In genomic region chr1:28601696-28602095, GRCh38 we compare ENCODE assay signal across 10 cellular contexts. TPM values are rescaled to one million over a fixed set of nuclear protein-coding genes. Genes with fewer than 3 reads are reported as not detected.
A peak's percentile ranks its signal among the peaks of the same experiment; 100 is the strongest.
DNase-seq lines count a peak whose midpoint lies in the region; ATAC-seq and TF ChIP-seq lines count a peak whose summit lies in the region.
"Had no signal": no experiment of that assay in that cellular context is flagged by ENCODE, and none has a peak within 500 bp of the region (broad histone marks: within the 10 kb centered on the region; RNA-seq: fewer than 3 reads in every experiment).

No MANE protein-coding gene starts in this region.

- WGBS in prostate gland, result 67% methylated on average over 3 of the region's 3 CpGs

- intact Hi-C loops in prostate gland (cut with DNase I), result loop anchor here (2.0 to 10.0 kb wide), 4 partner anchors 83 to 347 kb away; partner anchors contain the start of gene SESN2

- H3K36me3 ChIP-seq in prostate gland, result peaks cover 0 to 4% of the 10 kb centered on the region in 2 donors

- peak; percentile 24 for DNase-seq in stimulated activated CD4-positive, alpha-beta T cell treated with anti-CD3 and anti-CD28 coated beads, Interleukin-15, amount 100 ng/mL, for 24 hours
- no peak for DNase-seq in stimulated activated CD4-positive, alpha-beta T cell treated with anti-CD3 and anti-CD28 coated beads, Interleukin-2, amount 100 ng/mL, for 24 hours
- peak; percentile 63 for DNase-seq in SW480 (ENCODE audit: low spot score)
- DNase-seq in fibroblast of villous mesenchyme (ENCODE audit: low read depth), result peak; percentile 86
- DNase-seq in ecto neural progenitor cell (ENCODE audit: low spot score), result no peak
- DNase-seq in prostate gland (ENCODE audit: low spot score), result no peak
- DNase-seq: NCI-H526 had no signal

- H3K4me3 ChIP-seq in fibroblast of villous mesenchyme (ENCODE audit: low read depth, low read length) (no peak overlapping the region), prostate gland (no peak overlapping the region)

- H3K4me1 ChIP-seq in prostate gland (replicated peaks), result no peaks in the 10 kb centered on the region

- TF ChIP-seq CTCF in fibroblast of villous mesenchyme (IDR thresholded peaks at IDR 0.05; ENCODE audit: insufficient read depth, low read depth, low read length) (no peak), prostate gland (IDR thresholded peaks at IDR 0.05) (no peak)

- no peak for ATAC-seq in HG03139 (IDR thresholded peaks at IDR 0.05; ENCODE audit: unreplicated experiment)
- no peak for ATAC-seq in HG03439 (IDR thresholded peaks at IDR 0.05; ENCODE audit: unreplicated experiment)

- no peak overlapping the region for H3K27ac ChIP-seq in prostate gland

- H3K9me3 ChIP-seq in prostate gland, result no peaks in the 10 kb centered on the region

- no peaks in the 10 kb centered on the region for H3K27me3 ChIP-seq in prostate gland (replicated peaks; ENCODE audit: insufficient read depth)

- no peak for TF ChIP-seq POLR2A in prostate gland (IDR thresholded peaks at IDR 0.05)

RNA-seq across cellular contexts. Expression of gene RAB42, which starts 9.6 kb away (rescaled TPM):
- 3.9 and 5.2 TPM in 2 replicates for total RNA-seq in fibroblast of villous mesenchyme
- 1 to 10 TPM in 1 of 2 donors, under 1 TPM in 1; 0.34 to 1.9 TPM for total RNA-seq in prostate gland

RNA-seq across cellular contexts. Expression of gene TAF12, which starts 41.2 kb away (rescaled TPM):
- total RNA-seq in fibroblast of villous mesenchyme (27.1 and 38.9 TPM in 2 replicates), prostate gland (10 to 100 TPM; 11.7 to 16.1 TPM)

RNA-seq across cellular contexts. Expression of gene RNU11, which starts 46.7 kb away (rescaled TPM):
- total RNA-seq in fibroblast of villous mesenchyme (not detected in 2 replicates), prostate gland (not detected)
- total RNA-seq: mesenteric fat pad had no signal

RNA-seq across cellular contexts. Expression of gene TRNAU1AP, which starts 48.8 kb away (rescaled TPM):
- total RNA-seq in fibroblast of villous mesenchyme, result 23.8 and 25.0 TPM in 2 replicates
- total RNA-seq in prostate gland, result 10 to 100 TPM; 11.5 to 20.8 TPM

Comparison
In these comparisons a context has a peak if more than half of its experiments do, and no peak if none do; other contexts are left out.
1. DNase-seq: peak in stimulated activated CD4-positive, alpha-beta T cell treated with anti-CD3 and anti-CD28 coated beads, Interleukin-15, amount 100 ng/mL, for 24 hours (single experiment), SW480 (single experiment) and fibroblast of villous mesenchyme (single experiment); none in stimulated activated CD4-positive, alpha-beta T cell treated with anti-CD3 and anti-CD28 coated beads, Interleukin-2, amount 100 ng/mL, for 24 hours (0 of 2), ecto neural progenitor cell (single experiment) and prostate gland (single experiment).